ENCODE assay signal across 1 cellular context in the genomic region with DNA sequence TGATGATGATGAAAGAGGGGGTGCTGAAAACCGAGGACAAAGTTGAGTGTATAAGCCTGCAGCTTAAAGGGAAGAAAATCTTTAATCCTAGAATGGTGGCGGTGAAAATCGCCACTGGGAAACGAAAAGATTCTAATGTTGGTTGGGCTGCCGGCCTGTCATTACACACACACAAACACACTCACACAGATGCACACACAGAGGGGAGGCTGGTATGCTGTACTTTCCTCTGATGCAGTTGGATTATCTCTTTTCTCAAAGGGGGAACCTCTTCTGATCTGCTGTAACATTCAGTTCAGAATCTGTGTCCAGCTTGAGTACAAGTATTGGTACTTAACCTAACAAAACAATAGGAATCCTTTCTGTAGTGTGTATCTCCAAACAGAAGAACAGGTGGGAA.
A peak's percentile ranks its signal among the peaks of the same experiment; 100 is the strongest.
TF ChIP-seq lines count a peak whose summit lies in the region.

No MANE protein-coding gene starts in this region.

TF ChIP-seq in HepG2, 621 proteins besides CTCF, POLR2A, EP300 and RAD21 (continued from another document and continues in another):
- TF ChIP-seq, protein P1, sequence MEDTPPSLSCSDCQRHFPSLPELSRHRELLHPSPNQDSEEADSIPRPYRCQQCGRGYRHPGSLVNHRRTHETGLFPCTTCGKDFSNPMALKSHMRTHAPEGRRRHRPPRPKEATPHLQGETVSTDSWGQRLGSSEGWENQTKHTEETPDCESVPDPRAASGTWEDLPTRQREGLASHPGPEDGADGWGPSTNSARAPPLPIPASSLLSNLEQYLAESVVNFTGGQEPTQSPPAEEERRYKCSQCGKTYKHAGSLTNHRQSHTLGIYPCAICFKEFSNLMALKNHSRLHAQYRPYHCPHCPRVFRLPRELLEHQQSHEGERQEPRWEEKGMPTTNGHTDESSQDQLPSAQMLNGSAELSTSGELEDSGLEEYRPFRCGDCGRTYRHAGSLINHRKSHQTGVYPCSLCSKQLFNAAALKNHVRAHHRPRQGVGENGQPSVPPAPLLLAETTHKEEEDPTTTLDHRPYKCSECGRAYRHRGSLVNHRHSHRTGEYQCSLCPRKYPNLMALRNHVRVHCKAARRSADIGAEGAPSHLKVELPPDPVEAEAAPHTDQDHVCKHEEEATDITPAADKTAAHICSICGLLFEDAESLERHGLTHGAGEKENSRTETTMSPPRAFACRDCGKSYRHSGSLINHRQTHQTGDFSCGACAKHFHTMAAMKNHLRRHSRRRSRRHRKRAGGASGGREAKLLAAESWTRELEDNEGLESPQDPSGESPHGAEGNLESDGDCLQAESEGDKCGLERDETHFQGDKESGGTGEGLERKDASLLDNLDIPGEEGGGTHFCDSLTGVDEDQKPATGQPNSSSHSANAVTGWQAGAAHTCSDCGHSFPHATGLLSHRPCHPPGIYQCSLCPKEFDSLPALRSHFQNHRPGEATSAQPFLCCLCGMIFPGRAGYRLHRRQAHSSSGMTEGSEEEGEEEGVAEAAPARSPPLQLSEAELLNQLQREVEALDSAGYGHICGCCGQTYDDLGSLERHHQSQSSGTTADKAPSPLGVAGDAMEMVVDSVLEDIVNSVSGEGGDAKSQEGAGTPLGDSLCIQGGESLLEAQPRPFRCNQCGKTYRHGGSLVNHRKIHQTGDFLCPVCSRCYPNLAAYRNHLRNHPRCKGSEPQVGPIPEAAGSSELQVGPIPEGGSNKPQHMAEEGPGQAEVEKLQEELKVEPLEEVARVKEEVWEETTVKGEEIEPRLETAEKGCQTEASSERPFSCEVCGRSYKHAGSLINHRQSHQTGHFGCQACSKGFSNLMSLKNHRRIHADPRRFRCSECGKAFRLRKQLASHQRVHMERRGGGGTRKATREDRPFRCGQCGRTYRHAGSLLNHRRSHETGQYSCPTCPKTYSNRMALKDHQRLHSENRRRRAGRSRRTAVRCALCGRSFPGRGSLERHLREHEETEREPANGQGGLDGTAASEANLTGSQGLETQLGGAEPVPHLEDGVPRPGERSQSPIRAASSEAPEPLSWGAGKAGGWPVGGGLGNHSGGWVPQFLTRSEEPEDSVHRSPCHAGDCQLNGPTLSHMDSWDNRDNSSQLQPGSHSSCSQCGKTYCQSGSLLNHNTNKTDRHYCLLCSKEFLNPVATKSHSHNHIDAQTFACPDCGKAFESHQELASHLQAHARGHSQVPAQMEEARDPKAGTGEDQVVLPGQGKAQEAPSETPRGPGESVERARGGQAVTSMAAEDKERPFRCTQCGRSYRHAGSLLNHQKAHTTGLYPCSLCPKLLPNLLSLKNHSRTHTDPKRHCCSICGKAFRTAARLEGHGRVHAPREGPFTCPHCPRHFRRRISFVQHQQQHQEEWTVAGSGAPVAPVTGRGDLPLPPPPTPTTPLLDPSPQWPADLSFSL (CRISPR knock-in tag; IDR thresholded peaks at IDR 0.05): peak; percentile 52; the same call in 1 of the 2 replicates
- no peak for TF ChIP-seq REXO4 (CRISPR knock-in tag; IDR thresholded peaks at IDR 0.05; ENCODE audit: borderline replicate concordance)
- TF ChIP-seq, protein P2, sequence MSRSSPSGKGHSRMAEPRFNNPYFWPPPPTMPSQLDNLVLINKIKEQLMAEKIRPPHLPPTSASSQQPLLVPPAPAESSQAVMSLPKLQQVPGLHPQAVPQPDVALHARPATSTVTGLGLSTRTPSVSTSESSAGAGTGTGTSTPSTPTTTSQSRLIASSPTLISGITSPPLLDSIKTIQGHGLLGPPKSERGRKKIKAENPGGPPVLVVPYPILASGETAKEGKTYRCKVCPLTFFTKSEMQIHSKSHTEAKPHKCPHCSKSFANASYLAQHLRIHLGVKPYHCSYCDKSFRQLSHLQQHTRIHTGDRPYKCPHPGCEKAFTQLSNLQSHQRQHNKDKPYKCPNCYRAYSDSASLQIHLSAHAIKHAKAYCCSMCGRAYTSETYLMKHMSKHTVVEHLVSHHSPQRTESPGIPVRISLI (CRISPR knock-in tag; IDR thresholded peaks at IDR 0.05; ENCODE audit: borderline replicate concordance): no peak
- TF ChIP-seq, protein P3, sequence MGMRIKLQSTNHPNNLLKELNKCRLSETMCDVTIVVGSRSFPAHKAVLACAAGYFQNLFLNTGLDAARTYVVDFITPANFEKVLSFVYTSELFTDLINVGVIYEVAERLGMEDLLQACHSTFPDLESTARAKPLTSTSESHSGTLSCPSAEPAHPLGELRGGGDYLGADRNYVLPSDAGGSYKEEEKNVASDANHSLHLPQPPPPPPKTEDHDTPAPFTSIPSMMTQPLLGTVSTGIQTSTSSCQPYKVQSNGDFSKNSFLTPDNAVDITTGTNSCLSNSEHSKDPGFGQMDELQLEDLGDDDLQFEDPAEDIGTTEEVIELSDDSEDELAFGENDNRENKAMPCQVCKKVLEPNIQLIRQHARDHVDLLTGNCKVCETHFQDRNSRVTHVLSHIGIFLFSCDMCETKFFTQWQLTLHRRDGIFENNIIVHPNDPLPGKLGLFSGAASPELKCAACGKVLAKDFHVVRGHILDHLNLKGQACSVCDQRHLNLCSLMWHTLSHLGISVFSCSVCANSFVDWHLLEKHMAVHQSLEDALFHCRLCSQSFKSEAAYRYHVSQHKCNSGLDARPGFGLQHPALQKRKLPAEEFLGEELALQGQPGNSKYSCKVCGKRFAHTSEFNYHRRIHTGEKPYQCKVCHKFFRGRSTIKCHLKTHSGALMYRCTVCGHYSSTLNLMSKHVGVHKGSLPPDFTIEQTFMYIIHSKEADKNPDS (CRISPR knock-in tag; IDR thresholded peaks at IDR 0.05): 0 out of 2 replicates have a peak, but pooled peaks have one; percentile 6
- no peak for TF ChIP-seq SP4 (CRISPR knock-in tag; IDR thresholded peaks at IDR 0.05)
- TF ChIP-seq ZNF670 (CRISPR knock-in tag; IDR thresholded peaks at IDR 0.05; ENCODE audit: borderline replicate concordance): no peak
- TF ChIP-seq KDM2A (CRISPR knock-in tag; IDR thresholded peaks at IDR 0.05; ENCODE audit: borderline replicate concordance, low read depth): peak; percentile 13; the same call in 1 of the 2 replicates
- TF ChIP-seq, protein P4, sequence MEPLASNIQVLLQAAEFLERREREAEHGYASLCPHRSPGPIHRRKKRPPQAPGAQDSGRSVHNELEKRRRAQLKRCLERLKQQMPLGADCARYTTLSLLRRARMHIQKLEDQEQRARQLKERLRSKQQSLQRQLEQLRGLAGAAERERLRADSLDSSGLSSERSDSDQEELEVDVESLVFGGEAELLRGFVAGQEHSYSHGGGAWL (CRISPR knock-in tag; IDR thresholded peaks at IDR 0.05): no peak
- TF ChIP-seq, protein P5, sequence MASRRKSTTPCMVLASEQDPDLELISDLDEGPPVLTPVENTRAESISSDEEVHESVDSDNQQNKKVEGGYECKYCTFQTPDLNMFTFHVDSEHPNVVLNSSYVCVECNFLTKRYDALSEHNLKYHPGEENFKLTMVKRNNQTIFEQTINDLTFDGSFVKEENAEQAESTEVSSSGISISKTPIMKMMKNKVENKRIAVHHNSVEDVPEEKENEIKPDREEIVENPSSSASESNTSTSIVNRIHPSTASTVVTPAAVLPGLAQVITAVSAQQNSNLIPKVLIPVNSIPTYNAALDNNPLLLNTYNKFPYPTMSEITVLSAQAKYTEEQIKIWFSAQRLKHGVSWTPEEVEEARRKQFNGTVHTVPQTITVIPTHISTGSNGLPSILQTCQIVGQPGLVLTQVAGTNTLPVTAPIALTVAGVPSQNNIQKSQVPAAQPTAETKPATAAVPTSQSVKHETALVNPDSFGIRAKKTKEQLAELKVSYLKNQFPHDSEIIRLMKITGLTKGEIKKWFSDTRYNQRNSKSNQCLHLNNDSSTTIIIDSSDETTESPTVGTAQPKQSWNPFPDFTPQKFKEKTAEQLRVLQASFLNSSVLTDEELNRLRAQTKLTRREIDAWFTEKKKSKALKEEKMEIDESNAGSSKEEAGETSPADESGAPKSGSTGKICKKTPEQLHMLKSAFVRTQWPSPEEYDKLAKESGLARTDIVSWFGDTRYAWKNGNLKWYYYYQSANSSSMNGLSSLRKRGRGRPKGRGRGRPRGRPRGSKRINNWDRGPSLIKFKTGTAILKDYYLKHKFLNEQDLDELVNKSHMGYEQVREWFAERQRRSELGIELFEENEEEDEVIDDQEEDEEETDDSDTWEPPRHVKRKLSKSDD (CRISPR knock-in tag; IDR thresholded peaks at IDR 0.05; ENCODE audit: low read depth): no peak
- 0 out of 2 replicates have a peak, but pooled peaks have one; percentile 7 for TF ChIP-seq PHF8 (CRISPR knock-in tag; IDR thresholded peaks at IDR 0.05)
- TF ChIP-seq, protein P6, sequence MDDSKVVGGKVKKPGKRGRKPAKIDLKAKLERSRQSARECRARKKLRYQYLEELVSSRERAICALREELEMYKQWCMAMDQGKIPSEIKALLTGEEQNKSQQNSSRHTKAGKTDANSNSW (CRISPR knock-in tag; IDR thresholded peaks at IDR 0.05; ENCODE audit: borderline replicate concordance): no peak
- TF ChIP-seq, protein P7, sequence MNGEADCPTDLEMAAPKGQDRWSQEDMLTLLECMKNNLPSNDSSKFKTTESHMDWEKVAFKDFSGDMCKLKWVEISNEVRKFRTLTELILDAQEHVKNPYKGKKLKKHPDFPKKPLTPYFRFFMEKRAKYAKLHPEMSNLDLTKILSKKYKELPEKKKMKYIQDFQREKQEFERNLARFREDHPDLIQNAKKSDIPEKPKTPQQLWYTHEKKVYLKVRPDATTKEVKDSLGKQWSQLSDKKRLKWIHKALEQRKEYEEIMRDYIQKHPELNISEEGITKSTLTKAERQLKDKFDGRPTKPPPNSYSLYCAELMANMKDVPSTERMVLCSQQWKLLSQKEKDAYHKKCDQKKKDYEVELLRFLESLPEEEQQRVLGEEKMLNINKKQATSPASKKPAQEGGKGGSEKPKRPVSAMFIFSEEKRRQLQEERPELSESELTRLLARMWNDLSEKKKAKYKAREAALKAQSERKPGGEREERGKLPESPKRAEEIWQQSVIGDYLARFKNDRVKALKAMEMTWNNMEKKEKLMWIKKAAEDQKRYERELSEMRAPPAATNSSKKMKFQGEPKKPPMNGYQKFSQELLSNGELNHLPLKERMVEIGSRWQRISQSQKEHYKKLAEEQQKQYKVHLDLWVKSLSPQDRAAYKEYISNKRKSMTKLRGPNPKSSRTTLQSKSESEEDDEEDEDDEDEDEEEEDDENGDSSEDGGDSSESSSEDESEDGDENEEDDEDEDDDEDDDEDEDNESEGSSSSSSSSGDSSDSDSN (CRISPR knock-in tag; IDR thresholded peaks at IDR 0.05): no peak
- TF ChIP-seq, protein P8, sequence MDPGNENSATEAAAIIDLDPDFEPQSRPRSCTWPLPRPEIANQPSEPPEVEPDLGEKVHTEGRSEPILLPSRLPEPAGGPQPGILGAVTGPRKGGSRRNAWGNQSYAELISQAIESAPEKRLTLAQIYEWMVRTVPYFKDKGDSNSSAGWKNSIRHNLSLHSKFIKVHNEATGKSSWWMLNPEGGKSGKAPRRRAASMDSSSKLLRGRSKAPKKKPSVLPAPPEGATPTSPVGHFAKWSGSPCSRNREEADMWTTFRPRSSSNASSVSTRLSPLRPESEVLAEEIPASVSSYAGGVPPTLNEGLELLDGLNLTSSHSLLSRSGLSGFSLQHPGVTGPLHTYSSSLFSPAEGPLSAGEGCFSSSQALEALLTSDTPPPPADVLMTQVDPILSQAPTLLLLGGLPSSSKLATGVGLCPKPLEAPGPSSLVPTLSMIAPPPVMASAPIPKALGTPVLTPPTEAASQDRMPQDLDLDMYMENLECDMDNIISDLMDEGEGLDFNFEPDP (CRISPR knock-in tag; conservative IDR thresholded peaks at IDR 0.05): 0 out of 2 replicates have a peak, but pooled peaks have one; percentile 32
- TF ChIP-seq, protein P9, sequence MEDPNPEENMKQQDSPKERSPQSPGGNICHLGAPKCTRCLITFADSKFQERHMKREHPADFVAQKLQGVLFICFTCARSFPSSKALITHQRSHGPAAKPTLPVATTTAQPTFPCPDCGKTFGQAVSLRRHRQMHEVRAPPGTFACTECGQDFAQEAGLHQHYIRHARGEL (CRISPR knock-in tag; IDR thresholded peaks at IDR 0.05): no peak
- no peak for TF ChIP-seq SRF (IDR thresholded peaks at IDR 0.05; ENCODE audit: low read depth, low read length)
- no peak for TF ChIP-seq RFX3 (CRISPR knock-in tag; IDR thresholded peaks at IDR 0.05)
- TF ChIP-seq ZNF773 (CRISPR knock-in tag; IDR thresholded peaks at IDR 0.05; ENCODE audit: borderline replicate concordance): no peak
- TF ChIP-seq, protein P10, sequence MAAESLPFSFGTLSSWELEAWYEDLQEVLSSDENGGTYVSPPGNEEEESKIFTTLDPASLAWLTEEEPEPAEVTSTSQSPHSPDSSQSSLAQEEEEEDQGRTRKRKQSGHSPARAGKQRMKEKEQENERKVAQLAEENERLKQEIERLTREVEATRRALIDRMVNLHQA (CRISPR knock-in tag; IDR thresholded peaks at IDR 0.05): no peak
- TF ChIP-seq DR1 (CRISPR knock-in tag; IDR thresholded peaks at IDR 0.05): no peak
- TF ChIP-seq, protein P11, sequence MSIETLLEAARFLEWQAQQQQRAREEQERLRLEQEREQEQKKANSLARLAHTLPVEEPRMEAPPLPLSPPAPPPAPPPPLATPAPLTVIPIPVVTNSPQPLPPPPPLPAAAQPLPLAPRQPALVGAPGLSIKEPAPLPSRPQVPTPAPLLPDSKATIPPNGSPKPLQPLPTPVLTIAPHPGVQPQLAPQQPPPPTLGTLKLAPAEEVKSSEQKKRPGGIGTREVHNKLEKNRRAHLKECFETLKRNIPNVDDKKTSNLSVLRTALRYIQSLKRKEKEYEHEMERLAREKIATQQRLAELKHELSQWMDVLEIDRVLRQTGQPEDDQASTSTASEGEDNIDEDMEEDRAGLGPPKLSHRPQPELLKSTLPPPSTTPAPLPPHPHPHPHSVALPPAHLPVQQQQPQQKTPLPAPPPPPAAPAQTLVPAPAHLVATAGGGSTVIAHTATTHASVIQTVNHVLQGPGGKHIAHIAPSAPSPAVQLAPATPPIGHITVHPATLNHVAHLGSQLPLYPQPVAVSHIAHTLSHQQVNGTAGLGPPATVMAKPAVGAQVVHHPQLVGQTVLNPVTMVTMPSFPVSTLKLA (IDR thresholded peaks at IDR 0.05): no peak
- TF ChIP-seq, protein P12, sequence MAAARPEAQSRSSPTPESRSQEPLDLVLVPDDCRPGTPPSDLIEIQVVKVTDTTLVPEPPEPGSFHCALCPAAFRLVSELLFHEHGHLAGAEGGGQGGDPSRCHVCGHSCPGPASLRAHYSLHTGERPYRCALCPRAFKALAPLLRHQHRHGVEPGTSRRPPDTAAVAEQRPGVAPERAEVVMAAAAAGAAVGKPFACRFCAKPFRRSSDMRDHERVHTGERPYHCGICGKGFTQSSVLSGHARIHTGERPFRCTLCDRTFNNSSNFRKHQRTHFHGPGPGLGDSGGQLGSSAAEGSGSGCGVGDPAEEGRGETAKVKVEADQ (CRISPR knock-in tag; IDR thresholded peaks at IDR 0.05; ENCODE audit: borderline replicate concordance): no peak
- no peak for TF ChIP-seq GTF3A (CRISPR knock-in tag; conservative IDR thresholded peaks at IDR 0.05)
- TF ChIP-seq, protein P13, sequence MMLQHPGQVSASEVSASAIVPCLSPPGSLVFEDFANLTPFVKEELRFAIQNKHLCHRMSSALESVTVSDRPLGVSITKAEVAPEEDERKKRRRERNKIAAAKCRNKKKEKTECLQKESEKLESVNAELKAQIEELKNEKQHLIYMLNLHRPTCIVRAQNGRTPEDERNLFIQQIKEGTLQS (CRISPR knock-in tag; IDR thresholded peaks at IDR 0.05): 0 out of 2 replicates have a peak, but pooled peaks have one; percentile 10
- no peak for TF ChIP-seq HOXA9 (CRISPR knock-in tag; IDR thresholded peaks at IDR 0.05; ENCODE audit: borderline replicate concordance)
- TF ChIP-seq HNRNPH1 (optimal IDR thresholded peaks at IDR 0.05; ENCODE audit: low read depth, low read length): no peak
- no peak for TF ChIP-seq GPN1 (CRISPR knock-in tag; IDR thresholded peaks at IDR 0.05; ENCODE audit: borderline replicate concordance)
- TF ChIP-seq, protein P14, sequence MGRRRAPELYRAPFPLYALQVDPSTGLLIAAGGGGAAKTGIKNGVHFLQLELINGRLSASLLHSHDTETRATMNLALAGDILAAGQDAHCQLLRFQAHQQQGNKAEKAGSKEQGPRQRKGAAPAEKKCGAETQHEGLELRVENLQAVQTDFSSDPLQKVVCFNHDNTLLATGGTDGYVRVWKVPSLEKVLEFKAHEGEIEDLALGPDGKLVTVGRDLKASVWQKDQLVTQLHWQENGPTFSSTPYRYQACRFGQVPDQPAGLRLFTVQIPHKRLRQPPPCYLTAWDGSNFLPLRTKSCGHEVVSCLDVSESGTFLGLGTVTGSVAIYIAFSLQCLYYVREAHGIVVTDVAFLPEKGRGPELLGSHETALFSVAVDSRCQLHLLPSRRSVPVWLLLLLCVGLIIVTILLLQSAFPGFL (CRISPR knock-in tag; IDR thresholded peaks at IDR 0.05): no peak
- TF ChIP-seq SNAI1 (CRISPR knock-in tag; IDR thresholded peaks at IDR 0.05; ENCODE audit: borderline replicate concordance): no peak
- no peak for TF ChIP-seq ZNF30 (CRISPR knock-in tag; IDR thresholded peaks at IDR 0.05)
- no peak for TF ChIP-seq PHF21A (CRISPR knock-in tag; IDR thresholded peaks at IDR 0.05)
